Comparison of ENCODE assay signal across 12 cellular contexts in genomic region chr7:94348142-94348541, GRCh38. TPM values are rescaled to one million over a fixed set of nuclear protein-coding genes. Genes with fewer than 3 reads are reported as not detected.
DNase-seq lines count a peak whose midpoint lies in the region; ATAC-seq and TF ChIP-seq lines count a peak whose summit lies in the region.
"Had no signal": no experiment of that assay in that cellular context is flagged by ENCODE, and none has a peak within 500 bp of the region (broad histone marks: within the 10 kb centered on the region; RNA-seq: fewer than 3 reads in every experiment).

No MANE protein-coding gene starts in this region.

- ATAC-seq in upper lobe of right lung (no peak), GM18909 (IDR thresholded peaks at IDR 0.05; ENCODE audit: poor library complexity, unreplicated experiment) (no peak)
- no peak for ATAC-seq in activated naive CD4-positive, alpha-beta T cell treated with anti-CD3 and anti-CD28 coated beads, Interleukin-2, amount 50 U/mL, for 72 hours
- ATAC-seq: activated CD8-positive, alpha-beta T cell treated with anti-CD3 and anti-CD28 coated beads, Interleukin-2, amount 10 ng/mL, durations not matched to agents 7 days and 5 days had no signal

- no peaks in the 10 kb centered on the region for H3K9me3 ChIP-seq in upper lobe of right lung
- H3K9me3 ChIP-seq in trophoblast cell (ENCODE audit: insufficient read depth, low read depth, low read length): no peaks in the 10 kb centered on the region

- no peak overlapping the region for H4K8ac ChIP-seq in trophoblast cell (ENCODE audit: low read depth, low read length)

- H3K9me3 Mint-ChIP-seq in mesothelial cell of epicardium: no peaks in the 10 kb centered on the region
- H3K9me3 Mint-ChIP-seq in activated naive CD4-positive, alpha-beta T cell treated with anti-CD3 and anti-CD28 coated beads, Interleukin-2, amount 50 U/mL, for 72 hours: no peaks in the 10 kb centered on the region

- no peak overlapping the region for H3K23ac ChIP-seq in trophoblast cell (ENCODE audit: low read length)

- intact Hi-C loops in upper lobe of right lung (cut with DNase I): no loop called here

- no peak overlapping the region for H3K9ac ChIP-seq in trophoblast cell (ENCODE audit: low read length)

- H3K18ac ChIP-seq in trophoblast cell (ENCODE audit: low read length): no peak overlapping the region

- H3K36me3 Mint-ChIP-seq in mesothelial cell of epicardium: no peaks in the 10 kb centered on the region
- H3K36me3 Mint-ChIP-seq in activated naive CD4-positive, alpha-beta T cell treated with anti-CD3 and anti-CD28 coated beads, Interleukin-2, amount 50 U/mL, for 72 hours: no peaks in the 10 kb centered on the region

- H3K27me3 Mint-ChIP-seq in mesothelial cell of epicardium (ENCODE audit: low read depth): no peaks in the 10 kb centered on the region

- H2AK5ac ChIP-seq in trophoblast cell (ENCODE audit: low read length): no peak overlapping the region

- no peak overlapping the region for H3K4ac ChIP-seq in trophoblast cell (ENCODE audit: low read depth, low read length)

- peak overlapping the region; percentile 68 for H3K27ac Mint-ChIP-seq in mesothelial cell of epicardium
- H3K27ac Mint-ChIP-seq in activated naive CD4-positive, alpha-beta T cell treated with anti-CD3 and anti-CD28 coated beads, Interleukin-2, amount 50 U/mL, for 72 hours: no peak overlapping the region
- H3K27ac Mint-ChIP-seq: activated CD8-positive, alpha-beta T cell treated with anti-CD3 and anti-CD28 coated beads, Interleukin-2, amount 10 ng/mL, durations not matched to agents 7 days and 5 days had no signal

- H4K12ac ChIP-seq in trophoblast cell (ENCODE audit: low read depth, low read length): no peak overlapping the region

- no peak overlapping the region for H4K91ac ChIP-seq in trophoblast cell (ENCODE audit: low read depth, low read length)

- DNase-seq in LHCN-M2 (ENCODE audit: low read depth) (peak; percentile 78), epithelial cell of esophagus (ENCODE audit: low read depth) (peak; percentile 10), mesothelial cell of epicardium (ENCODE audit: low spot score in 2 of 2, unreplicated experiment in 2 of 2) (no peak), upper lobe of right lung (no peak), dermis blood vessel endothelial cell (no peak), trophoblast cell (no peak)
- no peak for DNase-seq in activated naive CD4-positive, alpha-beta T cell treated with anti-CD3 and anti-CD28 coated beads, Interleukin-2, amount 50 U/mL, for 72 hours (ENCODE audit: low spot score in 2 of 2)
- DNase-seq: activated CD8-positive, alpha-beta T cell treated with anti-CD3 and anti-CD28 coated beads, Interleukin-2, amount 10 ng/mL, durations not matched to agents 7 days and 5 days; caudate nucleus; NCI-H1417 treated with DMSO at 0.1 percent for 48 hours; stimulated activated naive CD4-positive, alpha-beta T cell treated with Interleukin-2 at 50 U/mL for 16 hours had no signal

- WGBS in trophoblast cell (ENCODE audit: extremely low coverage, insufficient coverage, insufficient read length): no CpG with 5 or more reads among the region's 3 CpGs

- H2BK12ac ChIP-seq in trophoblast cell (ENCODE audit: low read length): no peak overlapping the region

- H3K4me3 Mint-ChIP-seq in mesothelial cell of epicardium: peak overlapping the region; percentile 24
- H3K4me3 Mint-ChIP-seq: activated CD8-positive, alpha-beta T cell treated with anti-CD3 and anti-CD28 coated beads, Interleukin-2, amount 10 ng/mL, durations not matched to agents 7 days and 5 days had no signal

- no peaks in the 10 kb centered on the region for H3K79me2 ChIP-seq in trophoblast cell (ENCODE audit: control insufficient read depth, insufficient read depth, low read length, poor library complexity)

- no peak overlapping the region for H2AFZ ChIP-seq in trophoblast cell (ENCODE audit: insufficient read depth, low read length, poor library complexity)

- H3K27ac ChIP-seq in upper lobe of right lung: peak overlapping the region; percentile 44
- H3K27ac ChIP-seq in trophoblast cell (ENCODE audit: low read depth, low read length): no peak overlapping the region

- no peak overlapping the region for H3K4me3 ChIP-seq in epithelial cell of esophagus (ENCODE audit: low read length)
- no peak overlapping the region for H3K4me3 ChIP-seq in upper lobe of right lung
- H3K4me3 ChIP-seq in trophoblast cell (ENCODE audit: low read depth, low read length): no peak overlapping the region

- H3K36me3 ChIP-seq in upper lobe of right lung (no peaks in the 10 kb centered on the region), trophoblast cell (ENCODE audit: control insufficient read depth in 1 of 2, insufficient read depth in 2 of 2, low read length in 2 of 2) (no peaks in the 10 kb centered on the region)

- no peak overlapping the region for H3K14ac ChIP-seq in trophoblast cell (ENCODE audit: low read length)

- peaks cover 63% of the 10 kb centered on the region for H3K4me1 Mint-ChIP-seq in mesothelial cell of epicardium

- H3K79me1 ChIP-seq in trophoblast cell (ENCODE audit: low read length): no peaks in the 10 kb centered on the region

- H2BK120ac ChIP-seq in trophoblast cell (ENCODE audit: insufficient read depth, low read length, poor library complexity): no peak overlapping the region

- H2BK5ac ChIP-seq in trophoblast cell (ENCODE audit: low read depth, low read length, poor library complexity): no peak overlapping the region

- H3K4me1 ChIP-seq in upper lobe of right lung (no peaks in the 10 kb centered on the region), trophoblast cell (ENCODE audit: control insufficient read depth in 1 of 2, insufficient read depth in 2 of 2, low read length in 2 of 2) (peaks cover 0 to 6% of the 10 kb centered on the region in 2 experiments)

- TF ChIP-seq CTCF in epithelial cell of esophagus (IDR thresholded peaks at IDR 0.05; ENCODE audit: insufficient read depth, low read depth, low read length, missing control alignments) (no peak), mesothelial cell of epicardium (IDR thresholded peaks at IDR 0.05; ENCODE audit: unreplicated experiment) (no peak), upper lobe of right lung (IDR thresholded peaks at IDR 0.05) (no peak)

- no peaks in the 10 kb centered on the region for H3K27me3 ChIP-seq in upper lobe of right lung
- no peaks in the 10 kb centered on the region for H3K27me3 ChIP-seq in trophoblast cell (ENCODE audit: insufficient read depth, low read length)

- H3K4me2 ChIP-seq in trophoblast cell (ENCODE audit: low read length): no peak overlapping the region

RNA-seq across cellular contexts. Expression of gene COL1A2, which starts 46.6 kb away (rescaled TPM):
- 808 and 986 TPM in 2 replicates for total RNA-seq in LHCN-M2 (2014; rRNA removed)
- 1,193 TPM for polyA plus RNA-seq in LHCN-M2 (2012)
- total RNA-seq in mesothelial cell of epicardium: 2,538 to 2,739 TPM (median 2,734 TPM) in 3 replicates
- 321 TPM for total RNA-seq in upper lobe of right lung
- not detected for total RNA-seq in activated naive CD4-positive, alpha-beta T cell treated with anti-CD3 and anti-CD28 coated beads, Interleukin-2, amount 50 U/mL, for 72 hours
- total RNA-seq in dermis blood vessel endothelial cell: 15.3 and 45.3 TPM in 2 replicates
- 701 and 725 TPM in 2 replicates for polyA plus RNA-seq in trophoblast cell (2013)

Comparison
In these comparisons a context has a peak if more than half of its experiments do, and no peak if none do; other contexts are left out.
1. DNase-seq: peak in LHCN-M2 (single experiment) and epithelial cell of esophagus (single experiment); none in mesothelial cell of epicardium (0 of 2), upper lobe of right lung (single experiment), activated naive CD4-positive, alpha-beta T cell treated with anti-CD3 and anti-CD28 coated beads, Interleukin-2, amount 50 U/mL, for 72 hours (0 of 2), dermis blood vessel endothelial cell (single experiment) and trophoblast cell (0 of 2).
2. RNA of gene COL1A2, which starts 46.6 kb away (total RNA-seq): 2,538 to 2,739 TPM in mesothelial cell of epicardium, 808 to 986 TPM in LHCN-M2, 321 TPM in upper lobe of right lung (single experiment) and 15.3 to 45.3 TPM in dermis blood vessel endothelial cell; not detected in activated naive CD4-positive, alpha-beta T cell treated with anti-CD3 and anti-CD28 coated beads, Interleukin-2, amount 50 U/mL, for 72 hours; every median in the first group is over 10 times any median in the second.